3 cellular contexts compared by ENCODE assay signal in the genomic region with DNA sequence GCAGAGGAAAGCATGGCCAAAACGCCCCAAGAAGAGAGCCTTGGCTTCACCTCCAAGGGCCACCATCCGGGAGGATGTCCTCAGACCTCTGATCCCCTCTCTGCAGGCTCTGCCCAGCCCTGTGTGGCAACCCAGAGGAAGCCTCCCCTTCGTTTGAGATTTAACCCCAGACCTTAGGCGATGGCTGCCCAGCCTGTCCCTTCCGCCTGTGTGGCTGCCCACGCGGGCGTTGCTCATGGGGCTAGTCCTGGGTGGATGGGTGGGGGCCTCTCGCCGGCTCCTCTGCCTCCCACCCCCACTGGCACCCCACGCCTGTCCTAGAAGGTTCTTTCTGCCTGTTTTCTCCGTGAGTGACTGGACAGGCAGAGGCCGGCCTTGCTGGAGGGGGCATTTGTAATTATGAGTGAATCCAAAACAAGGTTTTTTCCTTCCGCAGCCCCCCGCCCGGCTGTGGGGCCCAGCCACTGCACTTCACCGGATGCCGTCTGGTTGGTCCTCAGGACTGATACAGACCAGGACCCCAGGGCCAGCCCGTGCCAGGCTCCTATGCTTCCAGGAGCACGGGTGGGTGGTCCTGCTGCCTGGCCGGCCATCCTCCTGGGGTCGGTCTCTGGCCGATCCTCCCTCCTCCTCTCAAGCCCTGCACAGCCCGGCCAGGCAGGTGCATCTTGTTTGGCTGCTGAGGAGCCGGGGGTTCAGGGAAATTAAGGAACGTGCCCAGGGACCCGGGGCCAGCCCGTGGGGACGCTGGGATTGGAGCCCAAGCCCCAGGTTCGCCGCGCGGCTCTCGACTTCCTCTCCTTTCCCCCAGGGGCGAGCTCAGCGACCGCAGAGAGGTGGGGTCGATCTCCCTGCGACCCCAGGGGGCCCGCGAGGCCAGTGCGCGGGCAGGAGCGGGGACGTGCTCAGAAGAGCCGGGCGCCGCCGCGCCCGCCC.
TF ChIP-seq lines count a peak whose summit lies in the region.

A gene (plus strand): TSS at position 636 of the 936 bp plus-strand sequence. CDS start 393 bp downstream, outside the sequence.

TF ChIP-seq in SK-N-SH, 30 proteins besides CTCF, POLR2A, EP300 and RAD21 (continues in another document):
- TF ChIP-seq TAF1 (IDR thresholded peaks at IDR 0.05; ENCODE audit: borderline replicate concordance, low read depth, low read length) (no peak), SIN3A (IDR thresholded peaks at IDR 0.05; ENCODE audit: borderline replicate concordance, low read depth, low read length) (no peak), NFIC (IDR thresholded peaks at IDR 0.05; ENCODE audit: borderline replicate concordance) (no peak), JUND (IDR thresholded peaks at IDR 0.05) (no peak), YY1 (IDR thresholded peaks at IDR 0.05; ENCODE audit: low read depth) (no peak), TEAD4 (IDR thresholded peaks at IDR 0.05; ENCODE audit: borderline replicate concordance, insufficient read depth) (no peak), GATA2 (CRISPR knock-in tag; IDR thresholded peaks at IDR 0.05) (no peak), EZH2phosphoT487 (IDR thresholded peaks at IDR 0.05; ENCODE audit: borderline replicate concordance, low read depth) (no peak), TCF12 (IDR thresholded peaks at IDR 0.05) (no peak), FOXJ3 (CRISPR knock-in tag; IDR thresholded peaks at IDR 0.05) (no peak)
- TF ChIP-seq, protein P1, sequence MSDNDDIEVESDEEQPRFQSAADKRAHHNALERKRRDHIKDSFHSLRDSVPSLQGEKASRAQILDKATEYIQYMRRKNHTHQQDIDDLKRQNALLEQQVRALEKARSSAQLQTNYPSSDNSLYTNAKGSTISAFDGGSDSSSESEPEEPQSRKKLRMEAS (IDR thresholded peaks at IDR 0.05; ENCODE audit: low read depth): no peak
- TF ChIP-seq, protein P2, sequence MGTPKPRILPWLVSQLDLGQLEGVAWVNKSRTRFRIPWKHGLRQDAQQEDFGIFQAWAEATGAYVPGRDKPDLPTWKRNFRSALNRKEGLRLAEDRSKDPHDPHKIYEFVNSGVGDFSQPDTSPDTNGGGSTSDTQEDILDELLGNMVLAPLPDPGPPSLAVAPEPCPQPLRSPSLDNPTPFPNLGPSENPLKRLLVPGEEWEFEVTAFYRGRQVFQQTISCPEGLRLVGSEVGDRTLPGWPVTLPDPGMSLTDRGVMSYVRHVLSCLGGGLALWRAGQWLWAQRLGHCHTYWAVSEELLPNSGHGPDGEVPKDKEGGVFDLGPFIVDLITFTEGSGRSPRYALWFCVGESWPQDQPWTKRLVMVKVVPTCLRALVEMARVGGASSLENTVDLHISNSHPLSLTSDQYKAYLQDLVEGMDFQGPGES (IDR thresholded peaks at IDR 0.05; ENCODE audit: low read depth, low read length): no peak
- TF ChIP-seq, protein P3, sequence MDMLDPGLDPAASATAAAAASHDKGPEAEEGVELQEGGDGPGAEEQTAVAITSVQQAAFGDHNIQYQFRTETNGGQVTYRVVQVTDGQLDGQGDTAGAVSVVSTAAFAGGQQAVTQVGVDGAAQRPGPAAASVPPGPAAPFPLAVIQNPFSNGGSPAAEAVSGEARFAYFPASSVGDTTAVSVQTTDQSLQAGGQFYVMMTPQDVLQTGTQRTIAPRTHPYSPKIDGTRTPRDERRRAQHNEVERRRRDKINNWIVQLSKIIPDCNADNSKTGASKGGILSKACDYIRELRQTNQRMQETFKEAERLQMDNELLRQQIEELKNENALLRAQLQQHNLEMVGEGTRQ (IDR thresholded peaks at IDR 0.05; ENCODE audit: borderline replicate concordance, low read depth, low read length): no peak

TF ChIP-seq in SK-N-SH treated with all-trans-retinoic acid at 6 μM for 48 hours, 23 proteins besides CTCF, POLR2A, EP300 and RAD21 (continues in another document):
- no peak for TF ChIP-seq SNAI2 (CRISPR knock-in tag; IDR thresholded peaks at IDR 0.05)
- TF ChIP-seq, protein P4, sequence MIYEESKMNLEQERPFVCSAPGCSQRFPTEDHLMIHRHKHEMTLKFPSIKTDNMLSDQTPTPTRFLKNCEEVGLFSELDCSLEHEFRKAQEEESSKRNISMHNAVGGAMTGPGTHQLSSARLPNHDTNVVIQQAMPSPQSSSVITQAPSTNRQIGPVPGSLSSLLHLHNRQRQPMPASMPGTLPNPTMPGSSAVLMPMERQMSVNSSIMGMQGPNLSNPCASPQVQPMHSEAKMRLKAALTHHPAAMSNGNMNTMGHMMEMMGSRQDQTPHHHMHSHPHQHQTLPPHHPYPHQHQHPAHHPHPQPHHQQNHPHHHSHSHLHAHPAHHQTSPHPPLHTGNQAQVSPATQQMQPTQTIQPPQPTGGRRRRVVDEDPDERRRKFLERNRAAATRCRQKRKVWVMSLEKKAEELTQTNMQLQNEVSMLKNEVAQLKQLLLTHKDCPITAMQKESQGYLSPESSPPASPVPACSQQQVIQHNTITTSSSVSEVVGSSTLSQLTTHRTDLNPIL (CRISPR knock-in tag; IDR thresholded peaks at IDR 0.05; ENCODE audit: low read depth): no peak
- TF ChIP-seq, protein P5, sequence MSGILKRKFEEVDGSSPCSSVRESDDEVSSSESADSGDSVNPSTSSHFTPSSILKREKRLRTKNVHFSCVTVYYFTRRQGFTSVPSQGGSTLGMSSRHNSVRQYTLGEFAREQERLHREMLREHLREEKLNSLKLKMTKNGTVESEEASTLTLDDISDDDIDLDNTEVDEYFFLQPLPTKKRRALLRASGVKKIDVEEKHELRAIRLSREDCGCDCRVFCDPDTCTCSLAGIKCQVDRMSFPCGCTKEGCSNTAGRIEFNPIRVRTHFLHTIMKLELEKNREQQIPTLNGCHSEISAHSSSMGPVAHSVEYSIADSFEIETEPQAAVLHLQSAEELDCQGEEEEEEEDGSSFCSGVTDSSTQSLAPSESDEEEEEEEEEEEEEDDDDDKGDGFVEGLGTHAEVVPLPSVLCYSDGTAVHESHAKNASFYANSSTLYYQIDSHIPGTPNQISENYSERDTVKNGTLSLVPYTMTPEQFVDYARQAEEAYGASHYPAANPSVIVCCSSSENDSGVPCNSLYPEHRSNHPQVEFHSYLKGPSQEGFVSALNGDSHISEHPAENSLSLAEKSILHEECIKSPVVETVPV (CRISPR knock-in tag; IDR thresholded peaks at IDR 0.05): no peak
- no peak for TF ChIP-seq ARNTL (CRISPR knock-in tag; IDR thresholded peaks at IDR 0.05; ENCODE audit: borderline replicate concordance, low read depth)
- no peak for TF ChIP-seq ESRRG (CRISPR knock-in tag; IDR thresholded peaks at IDR 0.05)
- TF ChIP-seq, protein P6, sequence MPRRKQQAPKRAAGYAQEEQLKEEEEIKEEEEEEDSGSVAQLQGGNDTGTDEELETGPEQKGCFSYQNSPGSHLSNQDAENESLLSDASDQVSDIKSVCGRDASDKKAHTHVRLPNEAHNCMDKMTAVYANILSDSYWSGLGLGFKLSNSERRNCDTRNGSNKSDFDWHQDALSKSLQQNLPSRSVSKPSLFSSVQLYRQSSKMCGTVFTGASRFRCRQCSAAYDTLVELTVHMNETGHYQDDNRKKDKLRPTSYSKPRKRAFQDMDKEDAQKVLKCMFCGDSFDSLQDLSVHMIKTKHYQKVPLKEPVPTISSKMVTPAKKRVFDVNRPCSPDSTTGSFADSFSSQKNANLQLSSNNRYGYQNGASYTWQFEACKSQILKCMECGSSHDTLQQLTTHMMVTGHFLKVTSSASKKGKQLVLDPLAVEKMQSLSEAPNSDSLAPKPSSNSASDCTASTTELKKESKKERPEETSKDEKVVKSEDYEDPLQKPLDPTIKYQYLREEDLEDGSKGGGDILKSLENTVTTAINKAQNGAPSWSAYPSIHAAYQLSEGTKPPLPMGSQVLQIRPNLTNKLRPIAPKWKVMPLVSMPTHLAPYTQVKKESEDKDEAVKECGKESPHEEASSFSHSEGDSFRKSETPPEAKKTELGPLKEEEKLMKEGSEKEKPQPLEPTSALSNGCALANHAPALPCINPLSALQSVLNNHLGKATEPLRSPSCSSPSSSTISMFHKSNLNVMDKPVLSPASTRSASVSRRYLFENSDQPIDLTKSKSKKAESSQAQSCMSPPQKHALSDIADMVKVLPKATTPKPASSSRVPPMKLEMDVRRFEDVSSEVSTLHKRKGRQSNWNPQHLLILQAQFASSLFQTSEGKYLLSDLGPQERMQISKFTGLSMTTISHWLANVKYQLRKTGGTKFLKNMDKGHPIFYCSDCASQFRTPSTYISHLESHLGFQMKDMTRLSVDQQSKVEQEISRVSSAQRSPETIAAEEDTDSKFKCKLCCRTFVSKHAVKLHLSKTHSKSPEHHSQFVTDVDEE (CRISPR knock-in tag; IDR thresholded peaks at IDR 0.05): no peak
- TF ChIP-seq ZFP3 (CRISPR knock-in tag; IDR thresholded peaks at IDR 0.05): no peak
- TF ChIP-seq BACH2 (CRISPR knock-in tag; IDR thresholded peaks at IDR 0.05; ENCODE audit: borderline replicate concordance): no peak
- no peak for TF ChIP-seq RARB (CRISPR knock-in tag; IDR thresholded peaks at IDR 0.05)
- no peak for TF ChIP-seq ZNF8 (CRISPR knock-in tag; IDR thresholded peaks at IDR 0.05)
- TF ChIP-seq TCF4 (CRISPR knock-in tag; IDR thresholded peaks at IDR 0.05; ENCODE audit: borderline replicate concordance): no peak
- TF ChIP-seq, protein P7, sequence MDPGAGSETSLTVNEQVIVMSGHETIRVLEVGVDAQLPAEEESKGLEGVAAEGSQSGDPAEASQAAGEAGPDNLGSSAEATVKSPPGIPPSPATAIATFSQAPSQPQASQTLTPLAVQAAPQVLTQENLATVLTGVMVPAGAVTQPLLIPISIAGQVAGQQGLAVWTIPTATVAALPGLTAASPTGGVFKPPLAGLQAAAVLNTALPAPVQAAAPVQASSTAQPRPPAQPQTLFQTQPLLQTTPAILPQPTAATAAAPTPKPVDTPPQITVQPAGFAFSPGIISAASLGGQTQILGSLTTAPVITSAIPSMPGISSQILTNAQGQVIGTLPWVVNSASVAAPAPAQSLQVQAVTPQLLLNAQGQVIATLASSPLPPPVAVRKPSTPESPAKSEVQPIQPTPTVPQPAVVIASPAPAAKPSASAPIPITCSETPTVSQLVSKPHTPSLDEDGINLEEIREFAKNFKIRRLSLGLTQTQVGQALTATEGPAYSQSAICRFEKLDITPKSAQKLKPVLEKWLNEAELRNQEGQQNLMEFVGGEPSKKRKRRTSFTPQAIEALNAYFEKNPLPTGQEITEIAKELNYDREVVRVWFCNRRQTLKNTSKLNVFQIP (CRISPR knock-in tag; IDR thresholded peaks at IDR 0.05; ENCODE audit: borderline replicate concordance, low read depth): no peak

TF ChIP-seq in K562, 482 proteins besides CTCF, POLR2A, EP300 and RAD21:
- no peak for TF ChIP-seq TAL1 (IDR thresholded peaks at IDR 0.05)
TF ChIP-seq in K562: peak in this region for 0.
